ENCODE assay signal across 10 cellular contexts in the genomic region with DNA sequence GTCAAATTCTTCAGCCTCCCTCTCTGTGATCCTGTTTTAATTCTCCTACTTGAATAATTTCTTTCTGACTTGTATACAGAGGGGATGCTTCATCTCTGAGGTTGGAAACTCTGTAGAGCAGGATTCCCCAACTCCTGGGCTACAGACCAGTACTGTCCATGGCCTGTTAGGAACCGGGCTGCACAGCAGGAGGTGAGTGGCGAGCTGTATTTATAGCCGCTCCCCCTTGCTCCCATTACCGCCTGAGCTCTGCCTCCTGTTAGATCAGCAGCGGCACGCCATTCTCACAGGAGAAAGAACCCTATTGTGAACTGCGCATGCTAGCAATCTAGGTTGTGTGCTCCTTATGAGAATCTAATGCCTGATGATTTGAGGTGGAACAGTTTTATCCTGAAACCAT. TPM values are rescaled to one million over a fixed set of nuclear protein-coding genes. Genes with fewer than 3 reads are reported as not detected.
"Had no signal": no experiment of that assay in that cellular context is flagged by ENCODE, and none has a peak within 500 bp of the region (broad histone marks: within the 10 kb centered on the region; RNA-seq: fewer than 3 reads in every experiment).

No MANE protein-coding gene starts in this region.

RNA-seq across cellular contexts. Expression of gene SCIMP, which starts 59.6 kb away (rescaled TPM):
- total RNA-seq: activated CD4-positive, alpha-beta memory T cell treated with anti-CD3 and anti-CD28 coated beads for 36 hours; activated CD4-positive, alpha-beta memory T cell treated with anti-CD3 and anti-CD28 coated beads, Interleukin-2, amount 10 ng/mL, durations not matched to agents 7 days and 5 days; activated CD4-positive, alpha-beta T cell treated with anti-CD3 and anti-CD28 coated beads for 36 hours; activated CD4-positive, alpha-beta T cell treated with anti-CD3 and anti-CD28 coated beads, Interleukin-2, amount 10 ng/mL, durations not matched to agents 24 days and 14 days; activated CD4-positive, alpha-beta T cell treated with anti-CD3 and anti-CD28 coated beads, Interleukin-2, amount 10 ng/mL, durations not matched to agents 7 days and 5 days; activated CD8-positive, alpha-beta memory T cell treated with anti-CD3 and anti-CD28 coated beads, Interleukin-2, amount 10 ng/mL, durations not matched to agents 7 days and 5 days; activated CD8-positive, alpha-beta T cell treated with anti-CD3 and anti-CD28 coated beads, Interleukin-2, amount 10 ng/mL, durations not matched to agents 7 days and 5 days; T-helper 1 cell treated with Interleukin-12 subunit alpha and Interleukin-12 subunit beta and Interleukin-4 antibody, amounts not matched to agents 30 ng/mL and 1 ng/mL, for 36 hours; T-helper 2 cell treated with Interferon-gamma antibody and Interleukin-4, amounts not matched to agents 100 ng/mL and 5 ng/mL, for 36 hours; WTC11 had no signal
